Comparison of ENCODE assay signal across 1 cellular context in genomic region chr20:49219091-49219923, GRCh38.
TF ChIP-seq lines count a peak whose summit lies in the region.

Gene DDX27 (plus strand): TSS chr20:49219416. CDS start chr20:49219449, 33 bp downstream.

TF ChIP-seq in HepG2, 621 proteins besides CTCF, POLR2A, EP300 and RAD21 (continued from another document):
- TF ChIP-seq ZNF687 (CRISPR knock-in tag; IDR thresholded peaks at IDR 0.05) (peak; percentile 99), MEIS2 (CRISPR knock-in tag; IDR thresholded peaks at IDR 0.05) (peak; percentile 93), MXD1 (CRISPR knock-in tag; IDR thresholded peaks at IDR 0.05) (peak; percentile 82; the same call in 1 of the 2 replicates), ZNF75D (CRISPR knock-in tag; IDR thresholded peaks at IDR 0.05; ENCODE audit: borderline replicate concordance) (no peak), NCOR1 (IDR thresholded peaks at IDR 0.05; ENCODE audit: borderline replicate concordance, low read length) (no peak), JARID2 (CRISPR knock-in tag; IDR thresholded peaks at IDR 0.05; ENCODE audit: insufficient replicate concordance) (no peak), ZNF879 (CRISPR knock-in tag; IDR thresholded peaks at IDR 0.05) (no peak; the same call in 1 of the 2 replicates), HDAC2 (CRISPR knock-in tag; IDR thresholded peaks at IDR 0.05) (peak; percentile 92), CENPBD1 (CRISPR knock-in tag; IDR thresholded peaks at IDR 0.05; ENCODE audit: borderline replicate concordance, low read depth) (no peak), FOXK1 (CRISPR knock-in tag; IDR thresholded peaks at IDR 0.05; ENCODE audit: borderline replicate concordance, low read depth) (peak; percentile 94), ZSCAN5A (CRISPR knock-in tag; IDR thresholded peaks at IDR 0.05; ENCODE audit: borderline replicate concordance) (peak; percentile 11; the same call in 1 of the 2 replicates), RELA (CRISPR knock-in tag; IDR thresholded peaks at IDR 0.05) (no peak), NFE2L2 (IDR thresholded peaks at IDR 0.05; ENCODE audit: low read length) (no peak), BATF2 (CRISPR knock-in tag; IDR thresholded peaks at IDR 0.05) (no peak), ZNF335 (CRISPR knock-in tag; IDR thresholded peaks at IDR 0.05) (peak; percentile 60; the same call in 1 of the 2 replicates), BHLHE40 (IDR thresholded peaks at IDR 0.05; ENCODE audit: low read length) (no peak), UBTF (CRISPR knock-in tag; IDR thresholded peaks at IDR 0.05) (peak; percentile 72), MAX (IDR thresholded peaks at IDR 0.05) (peak; percentile 95), ZNF160 (CRISPR knock-in tag; IDR thresholded peaks at IDR 0.05) (peak; percentile 47; the same call in 1 of the 2 replicates), ZBTB3 (CRISPR knock-in tag; IDR thresholded peaks at IDR 0.05; ENCODE audit: borderline replicate concordance, low read depth) (peak; percentile 59; the same call in 1 of the 2 replicates), DPF2 (CRISPR knock-in tag; IDR thresholded peaks at IDR 0.05; ENCODE audit: borderline replicate concordance, low read depth) (no peak), SP4 (CRISPR knock-in tag; IDR thresholded peaks at IDR 0.05) (peak; percentile 92), HNRNPH1 (optimal IDR thresholded peaks at IDR 0.05; ENCODE audit: low read depth, low read length) (no peak), ATF7-NPFF (CRISPR knock-in tag; IDR thresholded peaks at IDR 0.05; ENCODE audit: low read depth) (peak; percentile 85; the same call in 1 of the 2 replicates), ZNF3 (CRISPR knock-in tag; IDR thresholded peaks at IDR 0.05) (no peak), TBX3 (IDR thresholded peaks at IDR 0.05; ENCODE audit: borderline replicate concordance) (peak; percentile 28; the same call in 1 of the 2 replicates), ZFP91 (CRISPR knock-in tag; IDR thresholded peaks at IDR 0.05; ENCODE audit: borderline replicate concordance) (peak; percentile 93), RBFOX2 (IDR thresholded peaks at IDR 0.05; ENCODE audit: low read depth, low read length) (peak; percentile 77), ZNF414 (CRISPR knock-in tag; IDR thresholded peaks at IDR 0.05) (peak; percentile 94), USF2 (IDR thresholded peaks at IDR 0.05; ENCODE audit: low read depth, low read length) (peak; percentile 47; the same call in 1 of the 2 replicates), USF2 (CRISPR knock-in tag; IDR thresholded peaks at IDR 0.05; ENCODE audit: borderline replicate concordance) (no peak), ATF6 (CRISPR knock-in tag; conservative IDR thresholded peaks at IDR 0.05) (no peak), E2F2 (CRISPR knock-in tag; IDR thresholded peaks at IDR 0.05; ENCODE audit: borderline replicate concordance) (peak; percentile 89; the same call in 1 of the 2 replicates), RXRA (CRISPR knock-in tag; IDR thresholded peaks at IDR 0.05) (peak; percentile 86), ZBTB21 (CRISPR knock-in tag; IDR thresholded peaks at IDR 0.05) (peak; percentile 89), ZZZ3 (CRISPR knock-in tag; IDR thresholded peaks at IDR 0.05; ENCODE audit: borderline replicate concordance) (peak; percentile 87; the same call in 1 of the 2 replicates), ZMYM2 (CRISPR knock-in tag; IDR thresholded peaks at IDR 0.05) (peak; percentile 16; the same call in 1 of the 2 replicates), HDAC6 (IDR thresholded peaks at IDR 0.05; ENCODE audit: low read depth, low read length) (no peak), BCL6 (CRISPR knock-in tag; IDR thresholded peaks at IDR 0.05) (peak; percentile 7; the same call in 1 of the 2 replicates)
